ENCODE assay signal across 1 cellular context in genomic region chr12:133135747-133136146, GRCh38.
A peak's percentile ranks its signal among the peaks of the same experiment; 100 is the strongest.
TF ChIP-seq lines count a peak whose summit lies in the region.

No MANE protein-coding gene starts in this region.

TF ChIP-seq in K562, 482 proteins besides CTCF, POLR2A, EP300 and RAD21 (continued from another document):
- peak in 1 of 2 experiments; percentile 41; a peak in 1 of 4 replicates for TF ChIP-seq MNT (conservative IDR thresholded peaks at IDR 0.05)
- TF ChIP-seq, protein P1, sequence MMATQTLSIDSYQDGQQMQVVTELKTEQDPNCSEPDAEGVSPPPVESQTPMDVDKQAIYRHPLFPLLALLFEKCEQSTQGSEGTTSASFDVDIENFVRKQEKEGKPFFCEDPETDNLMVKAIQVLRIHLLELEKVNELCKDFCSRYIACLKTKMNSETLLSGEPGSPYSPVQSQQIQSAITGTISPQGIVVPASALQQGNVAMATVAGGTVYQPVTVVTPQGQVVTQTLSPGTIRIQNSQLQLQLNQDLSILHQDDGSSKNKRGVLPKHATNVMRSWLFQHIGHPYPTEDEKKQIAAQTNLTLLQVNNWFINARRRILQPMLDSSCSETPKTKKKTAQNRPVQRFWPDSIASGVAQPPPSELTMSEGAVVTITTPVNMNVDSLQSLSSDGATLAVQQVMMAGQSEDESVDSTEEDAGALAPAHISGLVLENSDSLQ (IDR thresholded peaks at IDR 0.05): peak; percentile 65; the same call in 1 of the 2 replicates
- TF ChIP-seq EHMT2 (IDR thresholded peaks at IDR 0.05): peak; percentile 50; the same call in 1 of the 2 replicates
TF ChIP-seq in K562: peak in this region for 40.
